Comparison of ENCODE assay signal across 33 cellular contexts in the genomic region with DNA sequence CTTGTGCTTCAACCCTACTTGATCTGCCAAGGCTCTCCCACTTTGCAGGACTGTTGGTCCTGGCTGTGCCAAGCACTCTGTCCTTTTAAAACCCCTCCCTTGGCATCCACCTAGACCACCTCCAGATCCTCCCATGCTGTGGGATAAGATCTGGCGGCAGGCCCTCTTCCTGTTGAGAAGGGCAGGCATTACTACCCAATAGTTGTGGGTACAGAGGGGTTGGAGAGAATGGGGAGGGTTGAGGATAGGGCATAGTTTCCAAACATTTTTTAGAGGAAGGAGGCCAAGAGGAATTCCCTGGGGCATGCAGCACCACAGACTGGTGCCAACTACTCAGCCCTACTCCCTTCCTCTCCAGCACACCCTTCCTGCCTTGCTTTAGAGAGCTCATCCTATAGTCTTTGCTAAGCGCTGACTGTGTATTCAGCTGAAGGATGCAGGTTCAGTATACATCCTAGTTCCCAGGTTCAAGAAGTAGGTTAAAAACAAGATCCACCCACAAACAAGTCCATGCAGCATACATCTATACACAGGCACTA.
"Had no signal": no experiment of that assay in that cellular context is flagged by ENCODE, and none has a peak within 500 bp of the region (broad histone marks: within the 10 kb centered on the region; RNA-seq: fewer than 3 reads in every experiment).

No MANE protein-coding gene starts in this region.

- H3K4me2 ChIP-seq: smooth muscle cell had no signal

- H3K27me3 ChIP-seq: body of pancreas, cardiac muscle cell, heart left ventricle, ovary, stomach, transverse colon had no signal

- H3K9me3 Mint-ChIP-seq: nephron progenitor cell; stimulated activated memory B cell treated with anti-CD40 and anti-IgM and Interleukin-4, amounts not matched to agents 10 μg/mL and 1 μg/mL and 100 μg/mL, for 72 hours; T-helper 1 cell treated with Interleukin-12 subunit alpha and Interleukin-12 subunit beta and Interleukin-4 antibody, amounts not matched to agents 30 μg/mL and 1 μg/mL, for 36 hours had no signal

- H3K4me3 Mint-ChIP-seq: activated naive CD8-positive, alpha-beta T cell; nephron progenitor cell; stimulated activated memory B cell treated with anti-CD40 and anti-IgM and Interleukin-4, amounts not matched to agents 10 μg/mL and 1 μg/mL and 100 μg/mL, for 72 hours; T-helper 1 cell treated with Interleukin-12 subunit alpha and Interleukin-12 subunit beta and Interleukin-4 antibody, amounts not matched to agents 30 μg/mL and 1 μg/mL, for 36 hours had no signal

- H3K4me1 ChIP-seq: body of pancreas, heart left ventricle, left ventricle myocardium inferior, prostate gland, stomach, transverse colon had no signal

- H3K36me3 Mint-ChIP-seq: activated naive CD8-positive, alpha-beta T cell; stimulated activated memory B cell treated with anti-CD40 and anti-IgM and Interleukin-4, amounts not matched to agents 10 μg/mL and 1 μg/mL and 100 μg/mL, for 72 hours had no signal

- H3K9me3 ChIP-seq: body of pancreas, heart left ventricle, left ventricle myocardium inferior, mucosa of descending colon, ovary, prostate gland, stomach, transverse colon had no signal

- H3K36me3 ChIP-seq: cardiac muscle cell, heart left ventricle, left ventricle myocardium inferior, ovary, prostate gland, stomach, transverse colon, WERI-Rb-1 had no signal

- H3K27ac Mint-ChIP-seq: activated naive CD8-positive, alpha-beta T cell; nephron progenitor cell; stimulated activated memory B cell treated with anti-CD40 and anti-IgM and Interleukin-4, amounts not matched to agents 10 μg/mL and 1 μg/mL and 100 μg/mL, for 72 hours; T-helper 1 cell treated with Interleukin-12 subunit alpha and Interleukin-12 subunit beta and Interleukin-4 antibody, amounts not matched to agents 30 μg/mL and 1 μg/mL, for 36 hours had no signal

- H3K4me1 Mint-ChIP-seq: stimulated activated memory B cell treated with anti-CD40 and anti-IgM and Interleukin-4, amounts not matched to agents 10 μg/mL and 1 μg/mL and 100 μg/mL, for 72 hours had no signal

- H3K4me3 ChIP-seq: body of pancreas, cardiac muscle cell, heart left ventricle, left ventricle myocardium inferior, lung, mucosa of descending colon, ovary, prostate gland, smooth muscle cell, stomach, transverse colon had no signal

- ATAC-seq: activated CD4-positive, CD25-positive, alpha-beta regulatory T cell treated with anti-CD3 and anti-CD28 coated beads, Interleukin-2, amount 50 U/mL, for 24 hours; body of pancreas; stimulated activated memory B cell treated with anti-CD40 and anti-IgM and Interleukin-4, amounts not matched to agents 10 μg/mL and 1 μg/mL and 100 μg/mL, for 72 hours had no signal

- H3K27ac ChIP-seq: body of pancreas, cardiac muscle cell, heart left ventricle, left ventricle myocardium inferior, ovary, prostate gland, stomach, transverse colon, WERI-Rb-1 had no signal

- DNase-seq: activated CD4-positive, alpha-beta T cell treated with anti-CD3 and anti-CD28 coated beads for 48 hours; activated CD4-positive, alpha-beta T cell treated with anti-CD3 and anti-CD28 coated beads, Interleukin-2, amount 50 U/mL, for 48 hours; activated CD8-positive, alpha-beta memory T cell treated with anti-CD3 and anti-CD28 coated beads for 24 hours; activated effector memory CD4-positive, alpha-beta T cell treated with Interleukin-2 at 50 U/mL for 16 hours; activated naive CD4-positive, alpha-beta T cell treated with Interleukin-2 at 50 U/mL for 16 hours; anterior cingulate cortex; body of pancreas; cortex of kidney; foreskin fibroblast; heart left ventricle; hypothalamus; kidney glomerular epithelial cell; left ventricle myocardium inferior; mesendoderm; mucosa of descending colon; nephron progenitor cell; ovary; retina; stimulated activated CD4-positive, alpha-beta T cell treated with anti-CD3 and anti-CD28 coated beads, Interleukin-1b, Interleukin-23, amount 100 ng/mL, for 48 hours; stimulated activated CD4-positive, alpha-beta T cell treated with anti-CD3 and anti-CD28 coated beads, Interleukin-4, amount 100 ng/mL, for 4 hours; stimulated activated CD8-positive, alpha-beta memory T cell treated with anti-CD3 and anti-CD28 coated beads, Interleukin-4, amount 100 ng/mL, for 48 hours; stomach; T-helper 9 cell; transverse colon; WERI-Rb-1 had no signal
